In genomic region chr19:29714953-29715694, GRCh38 we compare ENCODE assay signal across 8 cellular contexts. TPM values are rescaled to one million over a fixed set of nuclear protein-coding genes. Genes with fewer than 3 reads are reported as not detected.
DNase-seq lines count a peak whose midpoint lies in the region; ATAC-seq, FAIRE-seq and TF ChIP-seq lines count a peak whose summit lies in the region.

C19orf12 (minus strand) TSS chr19:29715261; CDS start chr19:29708413, 6,848 bp downstream.

- peak within 1 kb of the TSS; percentile 72 for H3K27ac ChIP-seq in endothelial cell of umbilical vein (ENCODE audit: insufficient read depth, low read depth, low read length)

- H3K9me3 ChIP-seq in endothelial cell of umbilical vein (replicated peaks; ENCODE audit: control insufficient read depth, insufficient read depth, low read length): no peaks in the 10 kb centered on the region

- intact Hi-C loops in endothelial cell of umbilical vein (cut with micrococcal nuclease): no loop called here

- peak within 1 kb of the TSS; percentile 75 for H3K9ac ChIP-seq in endothelial cell of umbilical vein (replicated peaks; ENCODE audit: extremely low read depth, insufficient read depth, low read length)

- DNase-seq in AG04449 (ENCODE audit: low read depth, low spot score): no peak
- DNase-seq in NCI-H526 treated with DMSO at 0.1 percent for 48 hours (lab: John Stamatoyannopoulos, UW): peak; percentile 18
- DNase-seq in activated CD8-positive, alpha-beta memory T cell treated with anti-CD3 and anti-CD28 coated beads for 48 hours (ENCODE audit: low read depth in 2 of 3, low spot score in 2 of 3): peak in 2 of 3 experiments; percentile 47 to 54
- peak; percentile 25 for DNase-seq in endothelial cell of umbilical vein (ENCODE audit: low read depth, low spot score)
- peak; percentile 19 for DNase-seq in middle frontal gyrus (ENCODE audit: extremely low spot score, low spot score)
- peak; percentile 45 to 52 for DNase-seq in stimulated activated CD8-positive, alpha-beta memory T cell treated with anti-CD3 and anti-CD28 coated beads, Interleukin-7, amount 100 ng/mL, for 48 hours (ENCODE audit: extremely low read depth in 1 of 2, low read depth in 1 of 2)

- TF ChIP-seq CTCF in AG04449 (IDR thresholded peaks at IDR 0.05; ENCODE audit: insufficient read depth, low read length, missing control alignments) (no peak), endothelial cell of umbilical vein (IDR thresholded peaks at IDR 0.05; ENCODE audit: extremely low read depth in 1 of 2, insufficient read depth in 1 of 2, low read depth in 1 of 2, low read length in 2 of 2) (no peak)

- no peaks in the 10 kb centered on the region for H3K27me3 ChIP-seq in endothelial cell of umbilical vein (ENCODE audit: control insufficient read depth in 2 of 2, insufficient read depth in 2 of 2, low read length in 2 of 2)

- CTCF ChIA-PET in AG04449 (lab: Yijun Ruan, JAX): interaction anchor here (0.6 to 15.7 kb wide), 18 partner anchors 8 to 128 kb away, joined by 3 to 647 read pairs (median 6); partner anchors contain the start of genes PLEKHF1 and POP4
- CTCF ChIA-PET in endothelial cell of umbilical vein (lab: Charles Lee): interaction anchor here (1.7 to 4.2 kb wide), 5 partner anchors 13 to 106 kb away, joined by 4 to 210 read pairs (median 13); partner anchors contain the start of gene POP4

- H4K20me1 ChIP-seq in endothelial cell of umbilical vein (replicated peaks; ENCODE audit: control insufficient read depth, extremely low read depth, insufficient read depth, low read length): no peaks in the 10 kb centered on the region

- peaks cover 5% of the 10 kb centered on the region for H3K4me1 ChIP-seq in endothelial cell of umbilical vein (ENCODE audit: control insufficient read depth, extremely low read depth, insufficient read depth, low read length)

- H3K79me2 ChIP-seq in endothelial cell of umbilical vein (ENCODE audit: control insufficient read depth, insufficient read depth, low read length): peaks cover 32% of the 10 kb centered on the region

- H3K36me3 ChIP-seq in endothelial cell of umbilical vein (ENCODE audit: control insufficient read depth in 2 of 2, extremely low read depth in 1 of 2, insufficient read depth in 2 of 2, low read length in 2 of 2): no peaks in the 10 kb centered on the region

- dilution Hi-C loops in endothelial cell of umbilical vein (cut with MboI; ENCODE audit: extremely low pct_ligation_motif_present, low sequenced_read_pairs): no loop called here

- BruUV-seq in endothelial cell of umbilical vein (replicated peaks; lab: Mats Ljungman, UMichigan): TSS peak; percentile 68

- TF ChIP-seq POLR2A in endothelial cell of umbilical vein (IDR thresholded peaks at IDR 0.05; ENCODE audit: low read depth, low read length): peak; percentile 86

- POLR2A ChIA-PET in AG04449 (lab: Yijun Ruan, JAX): interaction anchor here (0.6 to 1.5 kb wide), 6 partner anchors 53 to 1398 kb away, joined by 3 to 6 read pairs (median 3); partner anchors contain the start of genes POP4 and URI1
- POLR2A ChIA-PET in endothelial cell of umbilical vein (lab: Charles Lee): interaction anchor here (1.3 to 3.0 kb wide), 2 partner anchors 105 to 109 kb away, joined by 5 to 10 read pairs; partner anchors contain the start of gene POP4

- no peak for FAIRE-seq in endothelial cell of umbilical vein (lab: Jason Lieb, UNC)

- H3K4me3 ChIP-seq in AG04449 (ENCODE audit: low read depth, low read length) (peak within 1 kb of the TSS; percentile 82), endothelial cell of umbilical vein (replicated peaks in 1 of 3; ENCODE audit: insufficient read depth in 1 of 3, low read depth in 1 of 3, low read length in 3 of 3) (peak within 1 kb of the TSS; percentile 54 to 73 (median 68))

- ATAC-seq in GM18858 (IDR thresholded peaks at IDR 0.05; ENCODE audit: unreplicated experiment): peak; percentile 50
- peak; percentile 68 for ATAC-seq in HG03064 (IDR thresholded peaks at IDR 0.05; ENCODE audit: low read depth, unreplicated experiment)

- H2AFZ ChIP-seq in endothelial cell of umbilical vein (ENCODE audit: low read depth, low read length): peak within 1 kb of the TSS; percentile 80

- no peaks in the 10 kb centered on the region for H3K9me1 ChIP-seq in endothelial cell of umbilical vein (replicated peaks; ENCODE audit: control insufficient read depth, extremely low read depth, insufficient read depth, low read length)

- peak within 1 kb of the TSS; percentile 83 for H3K4me2 ChIP-seq in endothelial cell of umbilical vein (ENCODE audit: insufficient read depth, low read length)

TF ChIP-seq in endothelial cell of umbilical vein, 7 proteins besides CTCF, POLR2A, EP300 and RAD21:
- TF ChIP-seq JUN (IDR thresholded peaks at IDR 0.05; ENCODE audit: borderline replicate concordance, insufficient read depth, insufficient read length, low read depth) (no peak), POLR2AphosphoS5 (IDR thresholded peaks at IDR 0.05; ENCODE audit: insufficient read depth, low read depth, low read length) (peak; percentile 69), MAX (IDR thresholded peaks at IDR 0.05; ENCODE audit: insufficient read depth, insufficient read length) (no peak), EZH2 (IDR thresholded peaks at IDR 0.05; ENCODE audit: borderline replicate concordance, low read depth, low read length, severe bottlenecking) (no peak), FOS (IDR thresholded peaks at IDR 0.05; ENCODE audit: borderline replicate concordance, insufficient read depth, low read length) (no peak)
TF ChIP-seq in endothelial cell of umbilical vein: peak in this region for 1.

RNA-seq across cellular contexts. Expression of gene C19orf12, which starts in this region (rescaled TPM):
- total RNA-seq in endothelial cell of umbilical vein: 22.9 and 23.0 TPM in 2 replicates
- 20.4 and 21.3 TPM in 2 replicates for polyA plus RNA-seq in endothelial cell of umbilical vein
- 15.6 and 18.9 TPM in 2 replicates for polyA plus RNA-seq in endothelial cell of umbilical vein (2011; cell fraction: cytosol; rRNA removed)
- 16.4 and 18.1 TPM in 2 replicates for polyA plus RNA-seq in endothelial cell of umbilical vein (2011; cell fraction: nucleus; rRNA removed)
- polyA plus RNA-seq in endothelial cell of umbilical vein (2012): 19.5 and 19.6 TPM in 2 replicates
- 7.4 and 9.1 TPM in 2 replicates for polyA minus RNA-seq in endothelial cell of umbilical vein
- 3.4 TPM for polyA minus RNA-seq in endothelial cell of umbilical vein (2011; cell fraction: cytosol; rRNA and poly(A)+ RNA removed)
- polyA minus RNA-seq in endothelial cell of umbilical vein (2011; cell fraction: nucleus; rRNA and poly(A)+ RNA removed): 5.0 and 5.3 TPM in 2 replicates
